ENCODE assay signal across 1 cellular context in genomic region chr1:8560611-8561544, GRCh38.
TF ChIP-seq lines count a peak whose summit lies in the region.

No MANE protein-coding gene starts in this region.

TF ChIP-seq in GM12878, 131 proteins besides CTCF, POLR2A, EP300 and RAD21 (continued from another document):
- TF ChIP-seq ZNF592 (IDR thresholded peaks at IDR 0.05): peak; percentile 60; the same call in 1 of the 2 replicates
- peak; percentile 63; the same call in 1 of the 2 replicates for TF ChIP-seq FOXM1 (IDR thresholded peaks at IDR 0.05; ENCODE audit: low read depth, low read length)
